1 cellular context compared by ENCODE assay signal in genomic region chr14:73477618-73478266, GRCh38.
A peak's percentile ranks its signal among the peaks of the same experiment; 100 is the strongest.
TF ChIP-seq lines count a peak whose summit lies in the region.

No MANE protein-coding gene starts in this region.

TF ChIP-seq in GM12878, 131 proteins besides CTCF, POLR2A, EP300 and RAD21 (continued from another document and continues in another):
- TF ChIP-seq NKRF (conservative IDR thresholded peaks at IDR 0.05) (no peak), MTA3 (IDR thresholded peaks at IDR 0.05; ENCODE audit: borderline replicate concordance, low read length) (peak; percentile 67; the same call in 1 of the 2 replicates), BRCA1 (IDR thresholded peaks at IDR 0.05; ENCODE audit: low read depth, low read length) (no peak), HDAC6 (IDR thresholded peaks at IDR 0.05; ENCODE audit: unreplicated experiment) (no peak), POU2F2 (IDR thresholded peaks at IDR 0.05; ENCODE audit: borderline replicate concordance, low read depth, low read length) (peak; percentile 56; the same call in 1 of the 3 replicates), KLF5 (IDR thresholded peaks at IDR 0.05; ENCODE audit: partially characterized antibody) (peak; percentile 46), SUZ12 (IDR thresholded peaks at IDR 0.05; ENCODE audit: unreplicated experiment) (no peak), GABPA (IDR thresholded peaks at IDR 0.05; ENCODE audit: low read depth) (no peak), SMC3 (IDR thresholded peaks at IDR 0.05; ENCODE audit: borderline replicate concordance, low read length) (no peak; the same call in 1 of the 2 replicates), CBFB (IDR thresholded peaks at IDR 0.05; ENCODE audit: low read depth) (peak; percentile 92), NR2F1 (conservative IDR thresholded peaks at IDR 0.05) (no peak), MAX (IDR thresholded peaks at IDR 0.05; ENCODE audit: low read depth, low read length) (no peak), SREBF2 (IDR thresholded peaks at IDR 0.05; ENCODE audit: low read length) (no peak), NFXL1 (IDR thresholded peaks at IDR 0.05; ENCODE audit: borderline replicate concordance) (no peak), USF2 (IDR thresholded peaks at IDR 0.05; ENCODE audit: borderline replicate concordance, low read depth, low read length) (no peak; the same call in 1 of the 2 replicates), POLR2AphosphoS2 (IDR thresholded peaks at IDR 0.05; ENCODE audit: low read depth, low read length) (no peak), SP1 (IDR thresholded peaks at IDR 0.05; ENCODE audit: low read depth, low read length) (peak; percentile 57), TARDBP (IDR thresholded peaks at IDR 0.05; ENCODE audit: borderline replicate concordance) (no peak), NR2C2 (IDR thresholded peaks at IDR 0.05; ENCODE audit: borderline replicate concordance, control insufficient read depth, insufficient read length, low read depth) (no peak), POLR2AphosphoS5 (IDR thresholded peaks at IDR 0.05; ENCODE audit: low read length) (no peak), FOS (IDR thresholded peaks at IDR 0.05; ENCODE audit: borderline replicate concordance, extremely low read depth, insufficient read length) (no peak), ZBTB11 (CRISPR knock-in tag; IDR thresholded peaks at IDR 0.05) (no peak), BCL3 (IDR thresholded peaks at IDR 0.05; ENCODE audit: borderline replicate concordance, insufficient read depth, low read depth, low read length, poor library complexity, severe bottlenecking) (peak; percentile 100), DPF2 (IDR thresholded peaks at IDR 0.05) (peak; percentile 17; the same call in 1 of the 2 replicates), ETV6 (conservative IDR thresholded peaks at IDR 0.05 in 1 of 2, IDR thresholded peaks at IDR 0.05 in 1 of 2; ENCODE audit: borderline replicate concordance in 1 of 2, low read depth in 1 of 2) (no peak), PKNOX1 (IDR thresholded peaks at IDR 0.05) (0 out of 2 replicates have a peak, but pooled peaks have one; percentile 13), ZNF384 (IDR thresholded peaks at IDR 0.05; ENCODE audit: borderline replicate concordance, low read depth, low read length) (peak; percentile 86; the same call in 1 of the 2 replicates), WRNIP1 (IDR thresholded peaks at IDR 0.05; ENCODE audit: borderline replicate concordance, low read depth, low read length) (no peak), PBX3 (IDR thresholded peaks at IDR 0.05; ENCODE audit: insufficient replicate concordance, low read depth, low read length) (no peak), EGR1 (IDR thresholded peaks at IDR 0.05; ENCODE audit: borderline replicate concordance in 1 of 2, low read depth in 2 of 2, low read length in 2 of 2) (peak in 1 of 2 experiments; percentile 73; a peak in 2 of 3 replicates), PRDM15 (CRISPR knock-in tag; IDR thresholded peaks at IDR 0.05) (no peak), CUX1 (IDR thresholded peaks at IDR 0.05; ENCODE audit: insufficient replicate concordance, low read depth, low read length) (peak; percentile 100), BHLHE40 (IDR thresholded peaks at IDR 0.05; ENCODE audit: borderline replicate concordance in 1 of 2, low read depth in 2 of 2, low read length in 1 of 2) (peak; percentile 95 to 97), IKZF1 (conservative IDR thresholded peaks at IDR 0.05) (peak; percentile 76), ZNF207 (IDR thresholded peaks at IDR 0.05; ENCODE audit: borderline replicate concordance) (0 out of 2 replicates have a peak, but pooled peaks have one; percentile 25), SIN3A (IDR thresholded peaks at IDR 0.05; ENCODE audit: low read depth, low read length) (no peak), HDGF (IDR thresholded peaks at IDR 0.05) (0 out of 2 replicates have a peak, but pooled peaks have one; percentile 70), FOXM1 (IDR thresholded peaks at IDR 0.05; ENCODE audit: low read depth, low read length) (peak; percentile 96), SREBF1 (IDR thresholded peaks at IDR 0.05; ENCODE audit: low read length) (no peak), MYB (IDR thresholded peaks at IDR 0.05; ENCODE audit: borderline replicate concordance, low read depth, low read length) (peak; percentile 53; the same call in 1 of the 2 replicates), RCOR1 (conservative IDR thresholded peaks at IDR 0.05; ENCODE audit: low read depth, low read length) (no peak), PAX5 (IDR thresholded peaks at IDR 0.05; ENCODE audit: borderline replicate concordance, low read depth, low read length) (peak; percentile 51; the same call in 1 of the 2 replicates)
